In the genomic region with DNA sequence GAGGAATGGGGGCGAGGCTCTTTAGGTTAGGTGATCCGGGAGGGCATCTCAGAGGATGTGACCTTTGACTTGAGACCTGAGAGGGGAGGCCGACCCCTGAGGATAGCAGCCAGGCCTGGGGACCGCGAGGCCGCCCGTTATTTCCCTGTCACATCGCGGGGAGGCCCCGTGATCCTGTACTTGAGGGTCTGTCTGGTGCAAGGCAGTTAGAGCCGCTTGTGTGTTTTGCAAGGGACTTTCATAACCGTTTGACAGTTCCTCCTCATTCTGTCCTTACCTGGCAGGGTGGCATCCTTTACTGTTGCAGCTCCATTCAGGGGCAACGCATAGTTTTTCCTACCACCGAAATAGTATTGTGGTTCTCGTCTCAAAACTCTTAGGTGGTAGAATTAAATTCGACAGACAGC, we compare ENCODE assay signal across 1 cellular context.
TF ChIP-seq lines count a peak whose summit lies in the region.

No MANE protein-coding gene starts in this region.

TF ChIP-seq in GM12878, 131 proteins besides CTCF, POLR2A, EP300 and RAD21 (continued from another document):
- TF ChIP-seq, protein P1, sequence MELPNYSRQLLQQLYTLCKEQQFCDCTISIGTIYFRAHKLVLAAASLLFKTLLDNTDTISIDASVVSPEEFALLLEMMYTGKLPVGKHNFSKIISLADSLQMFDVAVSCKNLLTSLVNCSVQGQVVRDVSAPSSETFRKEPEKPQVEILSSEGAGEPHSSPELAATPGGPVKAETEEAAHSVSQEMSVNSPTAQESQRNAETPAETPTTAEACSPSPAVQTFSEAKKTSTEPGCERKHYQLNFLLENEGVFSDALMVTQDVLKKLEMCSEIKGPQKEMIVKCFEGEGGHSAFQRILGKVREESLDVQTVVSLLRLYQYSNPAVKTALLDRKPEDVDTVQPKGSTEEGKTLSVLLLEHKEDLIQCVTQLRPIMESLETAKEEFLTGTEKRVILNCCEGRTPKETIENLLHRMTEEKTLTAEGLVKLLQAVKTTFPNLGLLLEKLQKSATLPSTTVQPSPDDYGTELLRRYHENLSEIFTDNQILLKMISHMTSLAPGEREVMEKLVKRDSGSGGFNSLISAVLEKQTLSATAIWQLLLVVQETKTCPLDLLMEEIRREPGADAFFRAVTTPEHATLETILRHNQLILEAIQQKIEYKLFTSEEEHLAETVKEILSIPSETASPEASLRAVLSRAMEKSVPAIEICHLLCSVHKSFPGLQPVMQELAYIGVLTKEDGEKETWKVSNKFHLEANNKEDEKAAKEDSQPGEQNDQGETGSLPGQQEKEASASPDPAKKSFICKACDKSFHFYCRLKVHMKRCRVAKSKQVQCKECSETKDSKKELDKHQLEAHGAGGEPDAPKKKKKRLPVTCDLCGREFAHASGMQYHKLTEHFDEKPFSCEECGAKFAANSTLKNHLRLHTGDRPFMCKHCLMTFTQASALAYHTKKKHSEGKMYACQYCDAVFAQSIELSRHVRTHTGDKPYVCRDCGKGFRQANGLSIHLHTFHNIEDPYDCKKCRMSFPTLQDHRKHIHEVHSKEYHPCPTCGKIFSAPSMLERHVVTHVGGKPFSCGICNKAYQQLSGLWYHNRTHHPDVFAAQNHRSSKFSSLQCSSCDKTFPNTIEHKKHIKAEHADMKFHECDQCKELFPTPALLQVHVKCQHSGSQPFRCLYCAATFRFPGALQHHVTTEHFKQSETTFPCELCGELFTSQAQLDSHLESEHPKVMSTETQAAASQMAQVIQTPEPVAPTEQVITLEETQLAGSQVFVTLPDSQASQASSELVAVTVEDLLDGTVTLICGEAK (IDR thresholded peaks at IDR 0.05; ENCODE audit: borderline replicate concordance), result no peak
- TF ChIP-seq KLF5 (IDR thresholded peaks at IDR 0.05; ENCODE audit: partially characterized antibody) (no peak), MXI1 (IDR thresholded peaks at IDR 0.05; ENCODE audit: low read depth, low read length) (no peak), HDAC6 (IDR thresholded peaks at IDR 0.05; ENCODE audit: unreplicated experiment) (no peak), SP1 (IDR thresholded peaks at IDR 0.05; ENCODE audit: low read depth, low read length) (no peak), JUNB (IDR thresholded peaks at IDR 0.05) (no peak), NR2F1 (conservative IDR thresholded peaks at IDR 0.05) (peak; percentile 5; the same call in 1 of the 2 replicates), WRNIP1 (IDR thresholded peaks at IDR 0.05; ENCODE audit: borderline replicate concordance, low read depth, low read length) (no peak)
- TF ChIP-seq, protein P2, sequence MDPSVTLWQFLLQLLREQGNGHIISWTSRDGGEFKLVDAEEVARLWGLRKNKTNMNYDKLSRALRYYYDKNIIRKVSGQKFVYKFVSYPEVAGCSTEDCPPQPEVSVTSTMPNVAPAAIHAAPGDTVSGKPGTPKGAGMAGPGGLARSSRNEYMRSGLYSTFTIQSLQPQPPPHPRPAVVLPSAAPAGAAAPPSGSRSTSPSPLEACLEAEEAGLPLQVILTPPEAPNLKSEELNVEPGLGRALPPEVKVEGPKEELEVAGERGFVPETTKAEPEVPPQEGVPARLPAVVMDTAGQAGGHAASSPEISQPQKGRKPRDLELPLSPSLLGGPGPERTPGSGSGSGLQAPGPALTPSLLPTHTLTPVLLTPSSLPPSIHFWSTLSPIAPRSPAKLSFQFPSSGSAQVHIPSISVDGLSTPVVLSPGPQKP (IDR thresholded peaks at IDR 0.05; ENCODE audit: low read depth, low read length), result no peak
- TF ChIP-seq, protein P3, sequence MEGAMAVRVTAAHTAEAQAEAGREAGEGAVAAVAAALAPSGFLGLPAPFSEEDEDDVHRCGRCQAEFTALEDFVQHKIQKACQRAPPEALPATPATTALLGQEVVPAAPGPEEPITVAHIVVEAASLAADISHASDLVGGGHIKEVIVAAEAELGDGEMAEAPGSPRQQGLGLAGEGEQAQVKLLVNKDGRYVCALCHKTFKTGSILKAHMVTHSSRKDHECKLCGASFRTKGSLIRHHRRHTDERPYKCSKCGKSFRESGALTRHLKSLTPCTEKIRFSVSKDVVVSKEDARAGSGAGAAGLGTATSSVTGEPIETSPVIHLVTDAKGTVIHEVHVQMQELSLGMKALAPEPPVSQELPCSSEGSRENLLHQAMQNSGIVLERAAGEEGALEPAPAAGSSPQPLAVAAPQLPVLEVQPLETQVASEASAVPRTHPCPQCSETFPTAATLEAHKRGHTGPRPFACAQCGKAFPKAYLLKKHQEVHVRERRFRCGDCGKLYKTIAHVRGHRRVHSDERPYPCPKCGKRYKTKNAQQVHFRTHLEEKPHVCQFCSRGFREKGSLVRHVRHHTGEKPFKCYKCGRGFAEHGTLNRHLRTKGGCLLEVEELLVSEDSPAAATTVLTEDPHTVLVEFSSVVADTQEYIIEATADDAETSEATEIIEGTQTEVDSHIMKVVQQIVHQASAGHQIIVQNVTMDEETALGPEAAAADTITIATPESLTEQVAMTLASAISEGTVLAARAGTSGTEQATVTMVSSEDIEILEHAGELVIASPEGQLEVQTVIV (IDR thresholded peaks at IDR 0.05; ENCODE audit: borderline replicate concordance, partially characterized antibody), result no peak
- TF ChIP-seq, protein P4, sequence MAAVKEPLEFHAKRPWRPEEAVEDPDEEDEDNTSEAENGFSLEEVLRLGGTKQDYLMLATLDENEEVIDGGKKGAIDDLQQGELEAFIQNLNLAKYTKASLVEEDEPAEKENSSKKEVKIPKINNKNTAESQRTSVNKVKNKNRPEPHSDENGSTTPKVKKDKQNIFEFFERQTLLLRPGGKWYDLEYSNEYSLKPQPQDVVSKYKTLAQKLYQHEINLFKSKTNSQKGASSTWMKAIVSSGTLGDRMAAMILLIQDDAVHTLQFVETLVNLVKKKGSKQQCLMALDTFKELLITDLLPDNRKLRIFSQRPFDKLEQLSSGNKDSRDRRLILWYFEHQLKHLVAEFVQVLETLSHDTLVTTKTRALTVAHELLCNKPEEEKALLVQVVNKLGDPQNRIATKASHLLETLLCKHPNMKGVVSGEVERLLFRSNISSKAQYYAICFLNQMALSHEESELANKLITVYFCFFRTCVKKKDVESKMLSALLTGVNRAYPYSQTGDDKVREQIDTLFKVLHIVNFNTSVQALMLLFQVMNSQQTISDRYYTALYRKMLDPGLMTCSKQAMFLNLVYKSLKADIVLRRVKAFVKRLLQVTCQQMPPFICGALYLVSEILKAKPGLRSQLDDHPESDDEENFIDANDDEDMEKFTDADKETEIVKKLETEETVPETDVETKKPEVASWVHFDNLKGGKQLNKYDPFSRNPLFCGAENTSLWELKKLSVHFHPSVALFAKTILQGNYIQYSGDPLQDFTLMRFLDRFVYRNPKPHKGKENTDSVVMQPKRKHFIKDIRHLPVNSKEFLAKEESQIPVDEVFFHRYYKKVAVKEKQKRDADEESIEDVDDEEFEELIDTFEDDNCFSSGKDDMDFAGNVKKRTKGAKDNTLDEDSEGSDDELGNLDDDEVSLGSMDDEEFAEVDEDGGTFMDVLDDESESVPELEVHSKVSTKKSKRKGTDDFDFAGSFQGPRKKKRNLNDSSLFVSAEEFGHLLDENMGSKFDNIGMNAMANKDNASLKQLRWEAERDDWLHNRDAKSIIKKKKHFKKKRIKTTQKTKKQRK (IDR thresholded peaks at IDR 0.05; ENCODE audit: low read depth, low read length), result no peak
TF ChIP-seq in GM12878: peak in this region for 2.
